ENCODE assay signal across 13 cellular contexts in the genomic region with DNA sequence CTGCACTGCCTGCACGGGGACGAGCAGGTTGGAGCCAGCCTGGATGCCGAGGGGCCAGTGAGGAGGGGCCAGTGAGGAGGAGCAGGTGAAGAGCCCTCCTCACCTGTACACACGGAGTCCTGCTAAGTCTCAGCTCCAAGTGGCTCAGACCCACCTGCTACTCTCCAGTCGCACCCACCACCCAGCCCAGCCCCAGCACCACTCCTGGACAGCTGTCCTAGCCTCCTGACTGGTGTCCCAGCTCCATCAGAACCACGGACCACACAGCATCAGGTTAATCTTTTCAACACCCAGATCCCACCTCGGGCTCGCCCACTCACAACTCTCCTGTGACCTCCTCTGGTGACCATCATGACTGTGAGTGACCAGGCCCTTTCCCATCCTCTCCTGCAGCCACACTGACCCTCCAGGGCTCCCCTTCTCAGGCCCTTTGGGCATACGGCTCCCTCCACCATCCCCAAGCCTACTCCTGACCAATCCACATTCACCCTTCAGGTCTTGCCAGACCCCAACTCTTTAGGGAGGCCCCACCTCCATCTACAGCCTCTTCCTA. TPM values are rescaled to one million over a fixed set of nuclear protein-coding genes. Genes with fewer than 3 reads are reported as not detected.
DNase-seq lines count a peak whose midpoint lies in the region; ATAC-seq and TF ChIP-seq lines count a peak whose summit lies in the region.
"Had no signal": no experiment of that assay in that cellular context is flagged by ENCODE, and none has a peak within 500 bp of the region (broad histone marks: within the 10 kb centered on the region; RNA-seq: fewer than 3 reads in every experiment).

No MANE protein-coding gene starts in this region.

- POLR2A ChIA-PET in CD8-positive, alpha-beta memory T cell (lab: Charles Lee) = interaction anchor here (0.5 to 2.9 kb wide), 7 partner anchors 11 to 302 kb away, joined by 3 to 50 read pairs (median 10); partner anchors contain the start of genes CFAP92 and RAB43

- no peaks in the 10 kb centered on the region for H3K36me3 Mint-ChIP-seq in CD8-positive, alpha-beta memory T cell
- H3K36me3 Mint-ChIP-seq in T-helper 17 cell (ENCODE audit: low read depth) = no peaks in the 10 kb centered on the region

- no peaks in the 10 kb centered on the region for H3K27me3 ChIP-seq in CD8-positive, alpha-beta memory T cell (ENCODE audit: insufficient read depth, low read length, poor library complexity, severe bottlenecking)
- H3K27me3 ChIP-seq in esophagus squamous epithelium (no peaks in the 10 kb centered on the region), psoas muscle (ENCODE audit: insufficient read depth in 3 of 3, low read length in 2 of 3) (no peaks in the 10 kb centered on the region)
- H3K27me3 ChIP-seq: hepatocyte, MG63 had no signal

- peak overlapping the region in 5 of 7 donors; percentile 23 to 85 (median 73) for H3K4me3 Mint-ChIP-seq in CD8-positive, alpha-beta memory T cell
- peak overlapping the region; percentile 52 for H3K4me3 Mint-ChIP-seq in T-helper 17 cell

- no peaks in the 10 kb centered on the region for H3K36me3 ChIP-seq in CD8-positive, alpha-beta memory T cell (ENCODE audit: insufficient read depth, low read length)
- H3K36me3 ChIP-seq in esophagus squamous epithelium (no peaks in the 10 kb centered on the region), psoas muscle (ENCODE audit: insufficient read depth in 1 of 2, low read depth in 1 of 2) (no peaks in the 10 kb centered on the region)
- H3K36me3 ChIP-seq: MG63 had no signal

- ATAC-seq in T-helper 17 cell = no peak
- ATAC-seq in psoas muscle = no peak
- no peak for ATAC-seq in HG02852 (IDR thresholded peaks at IDR 0.05; ENCODE audit: unreplicated experiment)

- peaks cover 40% of the 10 kb centered on the region for H3K4me1 ChIP-seq in CD8-positive, alpha-beta memory T cell (ENCODE audit: insufficient read depth, low read length)
- H3K4me1 ChIP-seq in esophagus squamous epithelium (peaks cover 18 to 77% (median 28%) of the 10 kb centered on the region in 3 donors), psoas muscle (peaks cover 8% of the 10 kb centered on the region)

- peak overlapping the region; percentile 82 to 100 (median 94) for H3K27ac Mint-ChIP-seq in CD8-positive, alpha-beta memory T cell
- H3K27ac Mint-ChIP-seq in T-helper 17 cell = peak overlapping the region; percentile 93

- DNase-seq in CD8-positive, alpha-beta memory T cell = no peak
- no peak for DNase-seq in T-helper 17 cell
- no peak for DNase-seq in esophagus squamous epithelium (lab: John Stamatoyannopoulos, UW)
- no peak for DNase-seq in psoas muscle
- no peak for DNase-seq in GM10266 (ENCODE audit: extremely low spot score)
- no peak for DNase-seq in activated CD4-positive, CD25-positive, alpha-beta regulatory T cell (lab: John Stamatoyannopoulos, UW)
- no peak for DNase-seq in AG20443 (ENCODE audit: low spot score)
- DNase-seq: mammary epithelial cell, MG63, NCI-H2171 had no signal

- CTCF ChIA-PET in CD8-positive, alpha-beta memory T cell (lab: Charles Lee) = interaction anchor here (1.1 to 10.0 kb wide), 9 partner anchors 9 to 231 kb away, joined by 3 to 98 read pairs (median 35); partner anchors contain the start of gene CFAP92

- intact Hi-C loops in esophagus squamous epithelium (cut with DNase I) (no loop called here), psoas muscle (cut with DNase I) (no loop called here)

- no peaks in the 10 kb centered on the region for H3K9me3 Mint-ChIP-seq in CD8-positive, alpha-beta memory T cell

- peaks cover 42 to 50% (median 48%) of the 10 kb centered on the region in 3 donors for H3K4me1 Mint-ChIP-seq in CD8-positive, alpha-beta memory T cell
- peaks cover 21% of the 10 kb centered on the region for H3K4me1 Mint-ChIP-seq in T-helper 17 cell

- H3K27me3 Mint-ChIP-seq in CD8-positive, alpha-beta memory T cell = no peaks in the 10 kb centered on the region
- no peaks in the 10 kb centered on the region for H3K27me3 Mint-ChIP-seq in T-helper 17 cell

- no peak overlapping the region for H3K4me3 ChIP-seq in CD8-positive, alpha-beta memory T cell (ENCODE audit: low read length)
- H3K4me3 ChIP-seq in esophagus squamous epithelium (no peak overlapping the region), psoas muscle (no peak overlapping the region)
- H3K4me3 ChIP-seq: hepatocyte, MG63 had no signal

- H3K27ac ChIP-seq in CD8-positive, alpha-beta memory T cell (ENCODE audit: low read depth, low read length) = peak overlapping the region; percentile 41
- H3K27ac ChIP-seq in esophagus squamous epithelium (peak overlapping the region; percentile 33 to 84 (median 76)), psoas muscle (peak overlapping the region; percentile 63)
- H3K27ac ChIP-seq: hepatocyte had no signal

- TF ChIP-seq CTCF in esophagus squamous epithelium (IDR thresholded peaks at IDR 0.05) = no peak
- no peak for TF ChIP-seq CTCF in psoas muscle (IDR thresholded peaks at IDR 0.05)
- no peak for TF ChIP-seq CTCF in GM10266 (IDR thresholded peaks at IDR 0.05; ENCODE audit: control insufficient read depth, insufficient read depth, low read depth, missing control alignments)

- no peak for TF ChIP-seq POLR2A in esophagus squamous epithelium (IDR thresholded peaks at IDR 0.05)

- no peaks in the 10 kb centered on the region for H3K9me3 ChIP-seq in CD8-positive, alpha-beta memory T cell (ENCODE audit: low read length)
- no peaks in the 10 kb centered on the region for H3K9me3 ChIP-seq in T-helper 17 cell (ENCODE audit: control insufficient read depth, low read length, poor library complexity, severe bottlenecking)
- no peaks in the 10 kb centered on the region for H3K9me3 ChIP-seq in esophagus squamous epithelium
- no peaks in the 10 kb centered on the region for H3K9me3 ChIP-seq in psoas muscle
- H3K9me3 ChIP-seq: MG63 had no signal

- WGBS in esophagus squamous epithelium, 2 donors = 79 to 82% methylated on average over 8 of the region's 9 CpGs
- 87 to 91% (median 90%) methylated on average over 9 of the region's 9 CpGs for WGBS in psoas muscle, 3 donors

RNA-seq across cellular contexts. Expression of gene EFCC1, which starts 13.8 kb away (rescaled TPM):
- total RNA-seq in CD8-positive, alpha-beta memory T cell = under 1 TPM in 1 of 2 experiments, not detected in 1; 0.11 TPM
- polyA plus RNA-seq in CD8-positive, alpha-beta memory T cell = 0.22 TPM
- total RNA-seq in T-helper 17 cell (under 1 TPM in 1 of 2 donors, not detected in 1; 0.12 TPM), esophagus squamous epithelium (1 to 10 TPM in 1 of 4 donors, under 1 TPM in 3; 0.19 to 2.9 (median 0.48) TPM), psoas muscle (1 to 10 TPM in 2 of 4 donors, under 1 TPM in 2; 0.38 to 1.5 (median 0.74) TPM)
- polyA plus RNA-seq in psoas muscle = under 1 TPM; 0.11 to 0.68 (median 0.26) TPM
- total RNA-seq: OCI-LY7 had no signal
- polyA plus RNA-seq: mammary epithelial cell had no signal

RNA-seq across cellular contexts. Expression of gene CFAP92, which starts 21.0 kb away (rescaled TPM):
- under 1 TPM in 1 of 2 experiments, not detected in 1; 0.13 TPM for total RNA-seq in CD8-positive, alpha-beta memory T cell
- 0.24 TPM for polyA plus RNA-seq in CD8-positive, alpha-beta memory T cell
- total RNA-seq in T-helper 17 cell (under 1 TPM; 0.15 to 0.37 TPM), esophagus squamous epithelium (1 to 10 TPM in 1 of 4 donors, under 1 TPM in 3; 0.40 to 1.4 (median 0.98) TPM), psoas muscle (under 1 TPM; 0.07 to 0.86 (median 0.23) TPM)
- polyA plus RNA-seq in psoas muscle = under 1 TPM; 0.09 to 0.16 (median 0.13) TPM

RNA-seq across cellular contexts. Expression of gene GP9, which starts 45.7 kb away (rescaled TPM):
- not detected for total RNA-seq in CD8-positive, alpha-beta memory T cell
- polyA plus RNA-seq in CD8-positive, alpha-beta memory T cell = not detected
- total RNA-seq in T-helper 17 cell = 10 to 100 TPM in 1 of 2 donors, 1 to 10 TPM in 1; 3.8 to 68.5 TPM
- total RNA-seq in esophagus squamous epithelium = not detected
- not detected for total RNA-seq in psoas muscle
- polyA plus RNA-seq in psoas muscle = under 1 TPM; 0.04 to 0.21 (median 0.09) TPM
- total RNA-seq: hepatocyte, mammary epithelial cell, OCI-LY7 had no signal
- polyA plus RNA-seq: hepatocyte, mammary epithelial cell had no signal

Comparison
In these comparisons a context has a peak if more than half of its experiments do, and no peak if none do; other contexts are left out.
1. RNA of gene GP9, which starts 45.7 kb away (total RNA-seq): 3.8 to 68.5 TPM in T-helper 17 cell; not detected in psoas muscle, not detected in CD8-positive, alpha-beta memory T cell and not detected in esophagus squamous epithelium; every median in the first group is over 4 times any median in the second.
2. Peak in every context shown above with its lines, with median percentiles within 50 percentile points of each other: H3K27ac ChIP-seq.